In the genomic region with DNA sequence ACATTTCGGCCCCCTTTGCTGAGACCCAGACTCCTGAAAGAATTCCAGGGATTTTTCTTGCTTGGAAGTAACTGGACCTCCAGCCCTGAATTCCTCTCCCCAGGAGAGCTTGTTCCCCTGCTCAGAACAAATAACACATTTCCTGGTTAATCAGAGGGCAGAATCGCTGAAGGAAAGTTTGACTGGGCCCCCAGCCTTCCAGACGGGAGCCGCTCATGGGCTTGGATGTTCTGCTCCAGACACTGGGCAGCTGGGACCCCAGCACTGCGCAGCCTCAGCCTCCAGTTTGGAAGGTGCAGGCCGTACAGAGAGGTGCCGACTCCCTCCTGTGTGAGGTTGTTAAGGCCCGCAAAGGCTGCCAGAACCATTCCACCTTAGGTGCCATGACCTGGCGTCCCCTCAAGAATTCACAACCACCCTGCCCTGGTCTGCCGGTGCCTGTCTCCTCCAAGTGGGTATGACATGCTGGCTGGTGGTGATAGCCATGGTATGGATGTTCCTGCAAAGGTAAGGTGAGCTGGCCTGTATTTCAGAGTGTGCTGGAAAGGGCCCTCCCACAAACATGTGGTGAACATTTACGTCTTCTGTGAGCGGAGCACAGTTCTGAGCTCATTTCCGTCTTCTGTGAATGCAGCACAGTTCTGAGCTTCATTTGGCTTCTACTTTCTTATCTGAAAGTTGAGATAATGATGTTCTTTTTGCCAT, we compare ENCODE assay signal across 11 cellular contexts. TPM values are rescaled to one million over a fixed set of nuclear protein-coding genes. Genes with fewer than 3 reads are reported as not detected.
A peak's percentile ranks its signal among the peaks of the same experiment; 100 is the strongest.
DNase-seq lines count a peak whose midpoint lies in the region; ATAC-seq and TF ChIP-seq lines count a peak whose summit lies in the region.
"Had no signal": no experiment of that assay in that cellular context is flagged by ENCODE, and none has a peak within 500 bp of the region (broad histone marks: within the 10 kb centered on the region; RNA-seq: fewer than 3 reads in every experiment).

No MANE protein-coding gene starts in this region.

- H3K4me2 ChIP-seq in OCI-LY3 (ENCODE audit: low read length) = peak overlapping the region; percentile 59; the same call in 1 of the 2 replicates

- H3K27me3 ChIP-seq in OCI-LY3 (ENCODE audit: low read depth, low read length) (peaks cover 21% of the 10 kb centered on the region), sigmoid colon (peaks cover 3 to 60% (median 3%) of the 10 kb centered on the region in 3 donors)

- peaks cover 86% of the 10 kb centered on the region for H3K4me1 Mint-ChIP-seq in dendritic cell treated with granulocyte-macrophage colony-stimulating factor and Interleukin-4, amounts not matched to agents 40 ng/mL and 50 ng/mL, for 4 days (ENCODE audit: low read depth)
- H3K4me1 Mint-ChIP-seq in osteocyte (ENCODE audit: unreplicated experiment) = peaks cover 86% of the 10 kb centered on the region

- no peak for ATAC-seq in HG03045 (IDR thresholded peaks at IDR 0.05; ENCODE audit: unreplicated experiment)

- H3K4me3 ChIP-seq in OCI-LY3 (ENCODE audit: low read length) (no peak overlapping the region), sigmoid colon (no peak overlapping the region)

- TF ChIP-seq POLR2A in sigmoid colon (IDR thresholded peaks at IDR 0.05) = no peak

- H3K9me3 ChIP-seq in OCI-LY3 (ENCODE audit: insufficient read depth, low read length) (no peaks in the 10 kb centered on the region), sigmoid colon (no peaks in the 10 kb centered on the region)

- no peaks in the 10 kb centered on the region for H3K9me3 Mint-ChIP-seq in dendritic cell treated with granulocyte-macrophage colony-stimulating factor and Interleukin-4, amounts not matched to agents 40 ng/mL and 50 ng/mL, for 4 days
- no peaks in the 10 kb centered on the region for H3K9me3 Mint-ChIP-seq in osteocyte (ENCODE audit: unreplicated experiment)
- H3K9me3 Mint-ChIP-seq: memory B cell had no signal

- TF ChIP-seq CTCF in OCI-LY3 (IDR thresholded peaks at IDR 0.05; ENCODE audit: low read depth, low read length) = no peak
- no peak for TF ChIP-seq CTCF in osteocyte (IDR thresholded peaks at IDR 0.05)
- no peak for TF ChIP-seq CTCF in sigmoid colon (IDR thresholded peaks at IDR 0.05)

- H3K27ac ChIP-seq in OCI-LY3 (ENCODE audit: low read length) (no peak overlapping the region), sigmoid colon (peak overlapping the region in 2 of 4 donors; percentile 12 to 34)

- no peaks in the 10 kb centered on the region for H3K36me3 Mint-ChIP-seq in dendritic cell treated with granulocyte-macrophage colony-stimulating factor and Interleukin-4, amounts not matched to agents 40 ng/mL and 50 ng/mL, for 4 days (ENCODE audit: low read depth)
- H3K36me3 Mint-ChIP-seq in osteocyte (ENCODE audit: unreplicated experiment) = no peaks in the 10 kb centered on the region
- H3K36me3 Mint-ChIP-seq: memory B cell had no signal

- peaks cover 29% of the 10 kb centered on the region for H3K27me3 Mint-ChIP-seq in dendritic cell treated with granulocyte-macrophage colony-stimulating factor and Interleukin-4, amounts not matched to agents 40 ng/mL and 50 ng/mL, for 4 days
- H3K27me3 Mint-ChIP-seq in osteocyte (ENCODE audit: unreplicated experiment) = no peaks in the 10 kb centered on the region

- H3K27ac Mint-ChIP-seq in dendritic cell treated with granulocyte-macrophage colony-stimulating factor and Interleukin-4, amounts not matched to agents 40 ng/mL and 50 ng/mL, for 4 days = peak overlapping the region; percentile 46
- peak overlapping the region; percentile 92 for H3K27ac Mint-ChIP-seq in osteocyte (ENCODE audit: unreplicated experiment)

- H4K20me1 ChIP-seq in OCI-LY3 (ENCODE audit: insufficient read depth, low read length) = no peaks in the 10 kb centered on the region

- no peak overlapping the region for H2AFZ ChIP-seq in OCI-LY3 (ENCODE audit: low read depth, low read length)

- no peaks in the 10 kb centered on the region for H3K79me2 ChIP-seq in OCI-LY3 (ENCODE audit: low read length)

- H3K9ac ChIP-seq in OCI-LY3 (ENCODE audit: low read length) = no peak overlapping the region

- WGBS in sigmoid colon, 2 donors = 92% methylated on average over 13 of the region's 13 CpGs

- intact Hi-C loops in dendritic cell treated with granulocyte-macrophage colony-stimulating factor and Interleukin-4, amounts not matched to agents 40 ng/mL and 50 ng/mL, for 4 days (cut with micrococcal nuclease) = no loop called here
- intact Hi-C loops in sigmoid colon (cut with DNase I) = no loop called here

- no peak overlapping the region for H3K4me3 Mint-ChIP-seq in dendritic cell treated with granulocyte-macrophage colony-stimulating factor and Interleukin-4, amounts not matched to agents 40 ng/mL and 50 ng/mL, for 4 days
- peak overlapping the region; percentile 52 for H3K4me3 Mint-ChIP-seq in osteocyte (ENCODE audit: unreplicated experiment)

- peak; percentile 66 for DNase-seq in Daoy (ENCODE audit: low read depth)
- no peak for DNase-seq in osteocyte (ENCODE audit: extremely low spot score, unreplicated experiment)
- DNase-seq in stimulated activated CD4-positive, alpha-beta T cell treated with anti-CD3 and anti-CD28 coated beads, Interleukin-4, amount 100 ng/mL, for 1 hour = no peak
- DNase-seq in NCI-H2227 treated with DMSO at 0.1 percent for 48 hours (lab: John Stamatoyannopoulos, UW) = no peak
- DNase-seq in sigmoid colon = no peak
- DNase-seq: DMS79 treated with DMSO at 0.1 percent for 48 hours, NCI-H1694 had no signal

- H3K4me1 ChIP-seq in OCI-LY3 (ENCODE audit: low read length) = peaks cover 31% of the 10 kb centered on the region
- peaks cover 0 to 30% (median 15%) of the 10 kb centered on the region in 4 donors for H3K4me1 ChIP-seq in sigmoid colon

- H3K36me3 ChIP-seq in OCI-LY3 (replicated peaks; ENCODE audit: low read depth, low read length) (no peaks in the 10 kb centered on the region), sigmoid colon (no peaks in the 10 kb centered on the region)

- TF ChIP-seq EP300 in sigmoid colon (IDR thresholded peaks at IDR 0.05) = no peak

RNA-seq across cellular contexts. Expression of gene LTBP2, which starts 5.1 kb away (rescaled TPM):
- 7.6 and 9.6 TPM in 2 replicates for total RNA-seq in Daoy (2014; rRNA removed; shearing (Covaris generic))
- total RNA-seq in osteocyte (377 and 379 TPM in 2 replicates), sigmoid colon (10 to 100 TPM; 12.1 to 71.2 (median 15.3) TPM)
- 1 to 10 TPM in 2 of 3 donors, under 1 TPM in 1; 0.46 to 7.1 (median 1.2) TPM for polyA plus RNA-seq in sigmoid colon
